8 cellular contexts compared by ENCODE assay signal in genomic region chr16:14628806-14629611, GRCh38. TPM values are rescaled to one million over a fixed set of nuclear protein-coding genes. Genes with fewer than 3 reads are reported as not detected.
A peak's percentile ranks its signal among the peaks of the same experiment; 100 is the strongest.
DNase-seq lines count a peak whose midpoint lies in the region; ATAC-seq, FAIRE-seq and TF ChIP-seq lines count a peak whose summit lies in the region.

No MANE protein-coding gene starts in this region.

- no peak for TF ChIP-seq POLR2A in A549 (IDR thresholded peaks at IDR 0.05; ENCODE audit: low read length)
- TF ChIP-seq POLR2A in HCT116 (IDR thresholded peaks at IDR 0.05; ENCODE audit: borderline replicate concordance, extremely low read depth, insufficient read depth, insufficient read length): no peak
- no peak for TF ChIP-seq POLR2A in upper lobe of left lung (IDR thresholded peaks at IDR 0.05)

- WGBS in A549 (ENCODE audit: missing lambda C conversion rate): 57% methylated on average over 12 of the region's 12 CpGs
- WGBS in upper lobe of left lung, 2 donors: 45 to 53% methylated on average over 12 of the region's 12 CpGs

- FAIRE-seq in A549 (lab: Jason Lieb, UNC): no peak

- peak overlapping the region; percentile 79 for H3K4me3 ChIP-seq in A549
- H3K4me3 ChIP-seq in HCT116 (replicated peaks in 1 of 2; ENCODE audit: low read depth in 1 of 2, low read length in 2 of 2): peak overlapping the region; percentile 76 to 92
- peak overlapping the region; percentile 73 for H3K4me3 ChIP-seq in lower lobe of right lung
- H3K4me3 ChIP-seq in upper lobe of left lung: peak overlapping the region; percentile 66 to 91 (median 84)

- TSS peak; percentile 30 for BruUV-seq in HCT116 (replicated peaks; lab: Mats Ljungman, UMichigan)

- H3K79me2 ChIP-seq in HCT116 (ENCODE audit: insufficient read depth, low read length): peaks cover 33% of the 10 kb centered on the region

- TF ChIP-seq RAD21 in A549 (conservative IDR thresholded peaks at IDR 0.05 in 1 of 2, IDR thresholded peaks at IDR 0.05 in 1 of 2) (no peak), HCT116 (IDR thresholded peaks at IDR 0.05; ENCODE audit: low read depth) (no peak)

- intact Hi-C loops in HCT116 (cut with micrococcal nuclease) (no loop called here), lower lobe of right lung (cut with DNase I) (no loop called here)

- ATAC-seq in A549 (no peak), HCT116 (no peak), lower lobe of right lung (no peak), upper lobe of left lung (ENCODE audit: low FRiP score in 2 of 2) (no peak), HG02870 (IDR thresholded peaks at IDR 0.05; ENCODE audit: unreplicated experiment) (no peak)

- peaks cover 25% of the 10 kb centered on the region for H3K4me1 ChIP-seq in A549
- H3K4me1 ChIP-seq in HCT116 (ENCODE audit: control insufficient read depth in 1 of 2, insufficient read depth in 2 of 2, low read length in 2 of 2): peaks cover 22 to 31% of the 10 kb centered on the region in 2 experiments
- H3K4me1 ChIP-seq in lower lobe of right lung: peaks cover 29% of the 10 kb centered on the region
- H3K4me1 ChIP-seq in upper lobe of left lung: peaks cover 26 to 43% (median 33%) of the 10 kb centered on the region in 4 donors

- H3K9me3 ChIP-seq in A549 (no peaks in the 10 kb centered on the region), HCT116 (ENCODE audit: control insufficient read depth in 1 of 2, insufficient read depth in 1 of 2, low read depth in 1 of 2, low read length in 2 of 2) (no peaks in the 10 kb centered on the region), lower lobe of right lung (no peaks in the 10 kb centered on the region), upper lobe of left lung (no peaks in the 10 kb centered on the region)

- peak overlapping the region; percentile 94 for H3K9ac ChIP-seq in HCT116 (ENCODE audit: low read length)

- no peaks in the 10 kb centered on the region for H3K9me2 ChIP-seq in HCT116 (ENCODE audit: insufficient read depth)

- POLR2A ChIA-PET in A549 (lab: Yijun Ruan, JAX) (interaction anchor here (0.6 kb wide), 1 partner anchor 1170 kb away, joined by 3 read pairs; no protein-coding TSS in a partner anchor), HCT116 (lab: Charles Lee) (no interaction called here)

- DNase-seq in A549 (ENCODE audit: low read depth in 1 of 2, low spot score in 1 of 2): no peak
- DNase-seq in HCT116 (ENCODE audit: low read depth, low spot score): no peak
- peak; percentile 2 for DNase-seq in amniotic epithelial cell (ENCODE audit: low read depth)
- no peak for DNase-seq in lower lobe of right lung
- DNase-seq in upper lobe of left lung: no peak
- no peak for DNase-seq in ureter (ENCODE audit: low spot score)
- DNase-seq in GM03348 (ENCODE audit: low spot score): no peak

- H3K27ac ChIP-seq in A549 (peak overlapping the region; percentile 90 to 97), HCT116 (ENCODE audit: low read depth, low read length) (peak overlapping the region; percentile 89), lower lobe of right lung (peak overlapping the region; percentile 93), upper lobe of left lung (peak overlapping the region; percentile 95 to 100 (median 97))

- RAD21 ChIA-PET in HCT116 (lab: Charles Lee; ENCODE audit: low non-redundant PET in 1 of 2, low total read pairs in 2 of 2, uncharacterized antibody in 2 of 2, unreplicated experiment in 2 of 2): no interaction called here

- peak overlapping the region; percentile 86 for H3K4me2 ChIP-seq in A549
- H3K4me2 ChIP-seq in HCT116 (ENCODE audit: low read length): peak overlapping the region; percentile 83

- H3K27me3 ChIP-seq in HCT116 (ENCODE audit: insufficient read depth, low read length) (no peaks in the 10 kb centered on the region), lower lobe of right lung (ENCODE audit: low read depth) (no peaks in the 10 kb centered on the region), upper lobe of left lung (no peaks in the 10 kb centered on the region)

- no peaks in the 10 kb centered on the region for H4K20me1 ChIP-seq in HCT116 (ENCODE audit: insufficient read depth)

- CTCF ChIA-PET in A549 (lab: Yijun Ruan, JAX): no interaction called here
- CTCF ChIA-PET in HCT116 (lab: Charles Lee): no interaction called here

- TF ChIP-seq CTCF in A549 (IDR thresholded peaks at IDR 0.05): no peak
- no peak for TF ChIP-seq CTCF in HCT116 (IDR thresholded peaks at IDR 0.05 in 2 of 3, conservative IDR thresholded peaks at IDR 0.05 in 1 of 3; ENCODE audit: borderline replicate concordance in 1 of 3, insufficient read depth in 1 of 3, low read depth in 2 of 3, low read length in 2 of 3)
- no peak for TF ChIP-seq CTCF in lower lobe of right lung (IDR thresholded peaks at IDR 0.05)
- TF ChIP-seq CTCF in upper lobe of left lung (IDR thresholded peaks at IDR 0.05): no peak

- H2AFZ ChIP-seq in HCT116 (ENCODE audit: low read depth, low read length, poor library complexity, severe bottlenecking): no peak overlapping the region

- H3K36me3 ChIP-seq in HCT116 (ENCODE audit: control insufficient read depth in 1 of 2, insufficient read depth in 2 of 2, low read length in 2 of 2): peaks cover 13 to 33% of the 10 kb centered on the region in 2 experiments; a peak in 3 of 4 replicates
- H3K36me3 ChIP-seq in lower lobe of right lung: peaks cover 42% of the 10 kb centered on the region
- H3K36me3 ChIP-seq in upper lobe of left lung: peaks cover 13 to 39% (median 31%) of the 10 kb centered on the region in 4 donors

- TF ChIP-seq EP300 in A549 (IDR thresholded peaks at IDR 0.05): no peak
- no peak for TF ChIP-seq EP300 in upper lobe of left lung (IDR thresholded peaks at IDR 0.05)

TF ChIP-seq in A549, 52 proteins besides CTCF, POLR2A, EP300 and RAD21 (continues in another document):
- TF ChIP-seq SREBF2 (IDR thresholded peaks at IDR 0.05): no peak
- TF ChIP-seq, protein P1, sequence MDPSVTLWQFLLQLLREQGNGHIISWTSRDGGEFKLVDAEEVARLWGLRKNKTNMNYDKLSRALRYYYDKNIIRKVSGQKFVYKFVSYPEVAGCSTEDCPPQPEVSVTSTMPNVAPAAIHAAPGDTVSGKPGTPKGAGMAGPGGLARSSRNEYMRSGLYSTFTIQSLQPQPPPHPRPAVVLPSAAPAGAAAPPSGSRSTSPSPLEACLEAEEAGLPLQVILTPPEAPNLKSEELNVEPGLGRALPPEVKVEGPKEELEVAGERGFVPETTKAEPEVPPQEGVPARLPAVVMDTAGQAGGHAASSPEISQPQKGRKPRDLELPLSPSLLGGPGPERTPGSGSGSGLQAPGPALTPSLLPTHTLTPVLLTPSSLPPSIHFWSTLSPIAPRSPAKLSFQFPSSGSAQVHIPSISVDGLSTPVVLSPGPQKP (IDR thresholded peaks at IDR 0.05; ENCODE audit: low read depth, low read length): no peak
- no peak for TF ChIP-seq CBX2 (IDR thresholded peaks at IDR 0.05; ENCODE audit: borderline replicate concordance, low read depth)
- TF ChIP-seq TP53 (CRISPR knock-in tag; IDR thresholded peaks at IDR 0.05): no peak
- TF ChIP-seq KDM1A (IDR thresholded peaks at IDR 0.05; ENCODE audit: low read depth): no peak
- TF ChIP-seq TFCP2L1 (CRISPR knock-in tag; IDR thresholded peaks at IDR 0.05): no peak
- no peak for TF ChIP-seq RFX5 (IDR thresholded peaks at IDR 0.05)
- TF ChIP-seq MAX (IDR thresholded peaks at IDR 0.05): no peak
- no peak for TF ChIP-seq SMC3 (IDR thresholded peaks at IDR 0.05)

TF ChIP-seq in HCT116, 20 proteins besides CTCF, POLR2A, EP300 and RAD21:
- TF ChIP-seq SP1 (IDR thresholded peaks at IDR 0.05; ENCODE audit: low read depth) (no peak), MAX (IDR thresholded peaks at IDR 0.05) (no peak), JUND (IDR thresholded peaks at IDR 0.05) (no peak), SIN3A (IDR thresholded peaks at IDR 0.05; ENCODE audit: low read depth) (0 out of 2 replicates have a peak, but pooled peaks have one; percentile 21), ZNF274 (IDR thresholded peaks at IDR 0.05; ENCODE audit: low read depth, low read length) (no peak)

RNA-seq across cellular contexts. Expression of gene PARN, which starts 1.1 kb away (rescaled TPM):
- polyA plus RNA-seq in A549 (2011; rRNA removed) (58.6 and 86.7 TPM in 2 replicates), A549 (2017; fragmentation: RNase III; extraction: RNeasy Plus Mini Kit Qiagen cat#74134 plus additional on column Dnase treatment) (40.0 to 41.6 TPM (median 40.8 TPM) in 3 replicates)
- 27.5 TPM in 2 replicates for polyA plus RNA-seq in A549 (2012; cell fraction: cytosol; rRNA removed)
- polyA plus RNA-seq in A549 (2012; cell fraction: nucleus; rRNA removed): 13.7 and 28.5 TPM in 2 replicates
- polyA minus RNA-seq in A549 (2011; rRNA and poly(A)+ RNA removed): 30.8 and 33.0 TPM in 2 replicates
- total RNA-seq in HCT116 (2021; ENCODE audit: unreplicated experiment) (42.5 TPM), lower lobe of right lung (35.7 TPM), upper lobe of left lung (100 to 1,000 TPM in 1 of 6 donors, 10 to 100 TPM in 5; 25.6 to 133 (median 37.3) TPM), ureter (53.9 TPM)
- polyA plus RNA-seq in HCT116 (2012): 23.6 and 24.6 TPM in 2 replicates

RNA-seq across cellular contexts. Expression of gene BFAR, which starts 3.7 kb away (rescaled TPM):
- polyA plus RNA-seq in A549 (2011; rRNA removed) (93.3 and 93.7 TPM in 2 replicates), A549 (2017; fragmentation: RNase III; extraction: RNeasy Plus Mini Kit Qiagen cat#74134 plus additional on column Dnase treatment) (68.2 to 74.8 TPM (median 70.9 TPM) in 3 replicates)
- 38.4 and 48.9 TPM in 2 replicates for polyA plus RNA-seq in A549 (2012; cell fraction: cytosol; rRNA removed)
- polyA plus RNA-seq in A549 (2012; cell fraction: nucleus; rRNA removed): 27.8 and 36.7 TPM in 2 replicates
- polyA minus RNA-seq in A549 (2011; rRNA and poly(A)+ RNA removed): 64.6 and 71.0 TPM in 2 replicates
- total RNA-seq in HCT116 (2021; ENCODE audit: unreplicated experiment) (49.7 TPM), lower lobe of right lung (90.2 TPM), upper lobe of left lung (100 to 1,000 TPM in 3 of 6 donors, 10 to 100 TPM in 3; 66.3 to 157 (median 104) TPM), ureter (60.3 TPM)
- 20.4 and 29.6 TPM in 2 replicates for polyA plus RNA-seq in HCT116 (2012)
